Comparison of ENCODE assay signal across 8 cellular contexts in the genomic region with DNA sequence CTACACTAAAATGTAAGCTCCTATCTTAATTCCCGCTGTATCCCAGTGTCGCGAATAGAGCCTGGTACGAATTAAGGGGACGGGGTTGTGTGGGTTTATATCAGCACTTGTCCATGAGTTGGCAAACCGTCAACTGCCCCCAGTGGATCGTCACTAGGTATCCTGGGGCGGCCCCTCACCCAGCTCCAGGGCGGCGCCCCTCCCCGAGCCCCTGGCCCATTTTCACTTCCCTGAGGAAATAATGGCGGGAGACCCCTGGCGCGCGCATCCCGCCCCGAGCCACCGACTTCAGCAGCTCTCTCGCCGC. TPM values are rescaled to one million over a fixed set of nuclear protein-coding genes. Genes with fewer than 3 reads are reported as not detected.
DNase-seq lines count a peak whose midpoint lies in the region; ATAC-seq and TF ChIP-seq lines count a peak whose summit lies in the region.

No MANE protein-coding gene starts in this region.

- POLR2A ChIA-PET in AG04450 (lab: Yijun Ruan, JAX), result interaction anchor here (1.0 to 1.7 kb wide), 3 partner anchors 10 to 71 kb away, joined by 3 to 12 read pairs (median 6); a partner anchor contains a TSS

- no peaks in the 10 kb centered on the region for H3K27me3 Mint-ChIP-seq in memory B cell

- H3K36me3 Mint-ChIP-seq in memory B cell, result peaks cover 13% of the 10 kb centered on the region

- H3K4me3 ChIP-seq in AG04450 (ENCODE audit: low read depth, low read length) (peak overlapping the region; percentile 97), astrocyte of the cerebellum (ENCODE audit: low read depth, low read length) (peak overlapping the region; percentile 65)

- peak overlapping the region; percentile 98 for H3K4me3 Mint-ChIP-seq in memory B cell

- no peaks in the 10 kb centered on the region for H3K27me3 ChIP-seq in AG04450 (ENCODE audit: control insufficient read depth, insufficient read depth, low read length)

- in situ Hi-C loops in astrocyte of the cerebellum (cut with HindIII; ENCODE audit: low sequenced_read_pairs), result no loop called here

- no peak for TF ChIP-seq CTCF in AG04450 (IDR thresholded peaks at IDR 0.05; ENCODE audit: low read depth, low read length)
- TF ChIP-seq CTCF in astrocyte of the cerebellum (IDR thresholded peaks at IDR 0.05; ENCODE audit: low read depth, low read length, missing control alignments), result no peak

- H3K9me3 ChIP-seq in AG04450 (ENCODE audit: control insufficient read depth, insufficient read depth, low read length), result peaks cover 4% of the 10 kb centered on the region; the same call in 1 of the 2 replicates

- H3K27ac Mint-ChIP-seq in memory B cell, result peak overlapping the region; percentile 96

- peaks cover 3% of the 10 kb centered on the region for H3K9me3 Mint-ChIP-seq in memory B cell

- DNase-seq in AG04450 (ENCODE audit: low read depth, low spot score), result no peak
- no peak for DNase-seq in astrocyte of the cerebellum (ENCODE audit: low read depth)
- no peak for DNase-seq in memory B cell (ENCODE audit: low spot score in 2 of 2)
- DNase-seq in NCI-H748 treated with DMSO at 0.1 percent for 48 hours (lab: John Stamatoyannopoulos, UW), result no peak
- no peak for DNase-seq in DMS53 (lab: John Stamatoyannopoulos, UW)

- ATAC-seq in HG02938 (IDR thresholded peaks at IDR 0.05; ENCODE audit: unreplicated experiment), result peak; percentile 1
- ATAC-seq in memory B cell (ENCODE audit: low read depth), result no peak
- ATAC-seq in HG02763 (IDR thresholded peaks at IDR 0.05; ENCODE audit: unreplicated experiment), result no peak
- ATAC-seq in GM21360 (IDR thresholded peaks at IDR 0.05; ENCODE audit: unreplicated experiment), result no peak

- H3K4me1 Mint-ChIP-seq in memory B cell, result peaks cover 18% of the 10 kb centered on the region

- CTCF ChIA-PET in AG04450 (lab: Charles Lee), result interaction anchor here (0.8 to 2.2 kb wide), 4 partner anchors 9 to 485 kb away, joined by 3 to 30 read pairs (median 9); no protein-coding TSS in a partner anchor

- H3K27ac ChIP-seq in AG04450 (ENCODE audit: low read depth, low read length), result peak overlapping the region; percentile 82

RNA-seq across cellular contexts. Expression of a gene that starts 0.4 kb away (rescaled TPM):
- 79.5 and 83.3 TPM in 2 replicates for polyA plus RNA-seq in AG04450 (2011; rRNA removed)
- 47.7 and 51.7 TPM in 2 replicates for polyA minus RNA-seq in AG04450 (2011; rRNA and poly(A)+ RNA removed)

RNA-seq across cellular contexts. Expression of a gene that starts 30.1 kb away (rescaled TPM):
- 6.8 and 8.7 TPM in 2 replicates for polyA plus RNA-seq in AG04450 (2011; rRNA removed)
- polyA minus RNA-seq in AG04450 (2011; rRNA and poly(A)+ RNA removed), result 9.2 and 11.5 TPM in 2 replicates
